Comparison of ENCODE assay signal across 13 cellular contexts in genomic region chr12:47376937-47377336, GRCh38.
DNase-seq lines count a peak whose midpoint lies in the region; ATAC-seq, FAIRE-seq and TF ChIP-seq lines count a peak whose summit lies in the region.
"Had no signal": no experiment of that assay in that cellular context is flagged by ENCODE, and none has a peak within 500 bp of the region (broad histone marks: within the 10 kb centered on the region; RNA-seq: fewer than 3 reads in every experiment).

No MANE protein-coding gene starts in this region.

- H2BK5ac ChIP-seq in IMR-90 (ENCODE audit: low read depth, low read length, poor library complexity, severe bottlenecking): peak overlapping the region; percentile 95

- peak overlapping the region; percentile 7 for H2AK9ac ChIP-seq in IMR-90 (replicated peaks; ENCODE audit: low read depth, low read length, poor library complexity)

- TF ChIP-seq POLR2A in IMR-90 (IDR thresholded peaks at IDR 0.05; ENCODE audit: low read depth, low read length): no peak; the same call in 1 of the 2 replicates
- TF ChIP-seq POLR2A in gastroesophageal sphincter (IDR thresholded peaks at IDR 0.05): no peak
- TF ChIP-seq POLR2A in stomach (IDR thresholded peaks at IDR 0.05): no peak

- peak overlapping the region; percentile 81; the same call in 1 of the 2 replicates for H4K91ac ChIP-seq in IMR-90 (ENCODE audit: insufficient read depth, low read depth, low read length)

- POLR2A ChIA-PET in IMR-90 (lab: Charles Lee; ENCODE audit: unreplicated experiment): interaction anchor here (0.6 kb wide), 1 partner anchor 156 kb away, joined by 20 read pairs; no protein-coding TSS in a partner anchor

- H3K4me1 Mint-ChIP-seq in astrocyte (ENCODE audit: low read depth, unreplicated experiment): peaks cover 6% of the 10 kb centered on the region

- H3K9me3 ChIP-seq in IMR-90 (ENCODE audit: control insufficient read depth, insufficient read depth, low read length): no peaks in the 10 kb centered on the region
- no peaks in the 10 kb centered on the region for H3K9me3 ChIP-seq in astrocyte (ENCODE audit: insufficient read depth, low read depth, low read length)
- no peaks in the 10 kb centered on the region for H3K9me3 ChIP-seq in gastroesophageal sphincter
- H3K9me3 ChIP-seq in stomach: no peaks in the 10 kb centered on the region
- no peaks in the 10 kb centered on the region for H3K9me3 ChIP-seq in left lung
- H3K9me3 ChIP-seq: mucosa of descending colon had no signal

- BruUV-seq in IMR-90 (replicated peaks; lab: Mats Ljungman, UMichigan): no TSS peak

- H3K27ac Mint-ChIP-seq in astrocyte (ENCODE audit: unreplicated experiment): no peak overlapping the region
- H3K27ac Mint-ChIP-seq: progenitor cell of endocrine pancreas; stimulated activated naive CD8-positive, alpha-beta T cell treated with anti-CD3 and anti-CD28 coated beads, Interleukin-15, Interleukin-2, amounts not matched to agents 100 ng/mL and 50 ng/mL, for 24 hours had no signal

- WGBS in IMR-90 (ENCODE audit: extremely low coverage in 2 of 2, insufficient read length in 1 of 2), 2 experiments: 100% methylated on average over 1 of the region's 6 CpGs; no CpG with 5 or more reads in 1 of the 2 experiments
- WGBS in gastroesophageal sphincter (ENCODE audit: low coverage in 1 of 2), 2 donors: 74 to 78% methylated on average over 3 to 6 of the region's 6 CpGs
- 86 to 94% (median 90%) methylated on average over 6 of the region's 6 CpGs for WGBS in stomach, 5 donors

- CTCF ChIA-PET in IMR-90 (lab: Yijun Ruan, JAX): interaction anchor here (0.6 kb wide), 1 partner anchor 25 kb away, joined by 3 read pairs; no protein-coding TSS in a partner anchor

- H3K4me1 ChIP-seq in IMR-90 (ENCODE audit: control insufficient read depth, insufficient read depth, low read length): peaks cover 7% of the 10 kb centered on the region
- peaks cover 13% of the 10 kb centered on the region for H3K4me1 ChIP-seq in astrocyte (ENCODE audit: insufficient read depth, low read length)
- H3K4me1 ChIP-seq in gastroesophageal sphincter: peaks cover 0 to 8% (median 7%) of the 10 kb centered on the region in 3 donors
- peaks cover 0 to 7% (median 0%) of the 10 kb centered on the region in 4 donors for H3K4me1 ChIP-seq in stomach
- peaks cover 0 to 4% of the 10 kb centered on the region in 2 donors for H3K4me1 ChIP-seq in left lung

- no peak for TF ChIP-seq RAD21 in IMR-90 (IDR thresholded peaks at IDR 0.05; ENCODE audit: low read length)

- no peaks in the 10 kb centered on the region for H3K36me3 Mint-ChIP-seq in astrocyte (ENCODE audit: low read depth, unreplicated experiment)

- peak overlapping the region; percentile 89 for H2BK120ac ChIP-seq in IMR-90 (ENCODE audit: low read depth, low read length)

- H4K20me1 ChIP-seq in IMR-90 (ENCODE audit: insufficient read depth, low read length) (no peaks in the 10 kb centered on the region), astrocyte (ENCODE audit: insufficient read depth, low read length) (no peaks in the 10 kb centered on the region)

- H4K5ac ChIP-seq in IMR-90 (ENCODE audit: low read depth, low read length): peak overlapping the region; percentile 97

- ATAC-seq in IMR-90 (ENCODE audit: low read depth) (no peak), gastroesophageal sphincter (no peak), HG03280 (IDR thresholded peaks at IDR 0.05; ENCODE audit: unreplicated experiment) (no peak), left lung (no peak), GM21786 (IDR thresholded peaks at IDR 0.05; ENCODE audit: unreplicated experiment) (no peak)
- ATAC-seq: HCT116 had no signal

- H3K4ac ChIP-seq in IMR-90 (ENCODE audit: low read depth, low read length): peak overlapping the region; percentile 88

- H3K27me3 ChIP-seq in IMR-90 (ENCODE audit: control insufficient read depth, insufficient read depth, low read length): no peaks in the 10 kb centered on the region
- H3K27me3 ChIP-seq in astrocyte (ENCODE audit: insufficient read depth, low read length): no peaks in the 10 kb centered on the region
- no peaks in the 10 kb centered on the region for H3K27me3 ChIP-seq in gastroesophageal sphincter
- H3K27me3 ChIP-seq in stomach: no peaks in the 10 kb centered on the region
- H3K27me3 ChIP-seq in left lung: no peaks in the 10 kb centered on the region

- H3K27ac ChIP-seq in IMR-90 (ENCODE audit: insufficient read depth, low read length) (peak overlapping the region; percentile 82; the same call in 1 of the 2 replicates), astrocyte (ENCODE audit: low read depth, low read length) (peak overlapping the region; percentile 73), gastroesophageal sphincter (peak overlapping the region in 3 of 4 donors; percentile 39 to 80 (median 62)), stomach (peak overlapping the region; percentile 24 to 83 (median 52)), left lung (peak overlapping the region in 1 of 2 donors; percentile 35)

- no peak for TF ChIP-seq CTCF in IMR-90 (conservative IDR thresholded peaks at IDR 0.05; ENCODE audit: low read depth, low read length)
- no peak for TF ChIP-seq CTCF in astrocyte (IDR thresholded peaks at IDR 0.05; ENCODE audit: insufficient read depth, low read depth, low read length)
- TF ChIP-seq CTCF in gastroesophageal sphincter (IDR thresholded peaks at IDR 0.05): no peak
- no peak for TF ChIP-seq CTCF in stomach (IDR thresholded peaks at IDR 0.05)
- TF ChIP-seq CTCF in left lung (IDR thresholded peaks at IDR 0.05): no peak

- H3K36me3 ChIP-seq in IMR-90 (ENCODE audit: control insufficient read depth, insufficient read depth, low read length): no peaks in the 10 kb centered on the region
- no peaks in the 10 kb centered on the region for H3K36me3 ChIP-seq in astrocyte (ENCODE audit: insufficient read depth, low read length)
- no peaks in the 10 kb centered on the region for H3K36me3 ChIP-seq in gastroesophageal sphincter
- H3K36me3 ChIP-seq in stomach: no peaks in the 10 kb centered on the region
- no peaks in the 10 kb centered on the region for H3K36me3 ChIP-seq in left lung

- H3K4me3 ChIP-seq in IMR-90 (ENCODE audit: insufficient read depth, low read depth, low read length): no peak overlapping the region
- no peak overlapping the region for H3K4me3 ChIP-seq in astrocyte (ENCODE audit: insufficient read depth, low read depth, low read length)
- no peak overlapping the region for H3K4me3 ChIP-seq in gastroesophageal sphincter
- no peak overlapping the region for H3K4me3 ChIP-seq in stomach
- no peak overlapping the region for H3K4me3 ChIP-seq in left lung
- H3K4me3 ChIP-seq: mucosa of descending colon had no signal

- no peak overlapping the region for H2AFZ ChIP-seq in IMR-90 (replicated peaks; ENCODE audit: low read length, poor library complexity)
- H2AFZ ChIP-seq in astrocyte (ENCODE audit: low read depth, low read length): peak overlapping the region; percentile 29

- intact Hi-C loops in IMR-90 (cut with micrococcal nuclease): no loop called here
- intact Hi-C loops in stomach (cut with DNase I; ENCODE audit: low total_unique reads): no loop called here
- intact Hi-C loops in left lung (cut with DNase I): no loop called here

- H3K56ac ChIP-seq in IMR-90 (ENCODE audit: extremely low read depth, insufficient read depth, low read length): no peak overlapping the region

- H2BK20ac ChIP-seq in IMR-90 (ENCODE audit: low read depth, low read length): peak overlapping the region; percentile 85

- peak overlapping the region; percentile 58; the same call in 2 of the 3 replicates for H2BK15ac ChIP-seq in IMR-90 (ENCODE audit: low read depth, low read length)

- H3K4me3 Mint-ChIP-seq in astrocyte (ENCODE audit: unreplicated experiment): no peak overlapping the region
- H3K4me3 Mint-ChIP-seq: stimulated activated naive CD8-positive, alpha-beta T cell treated with anti-CD3 and anti-CD28 coated beads, Interleukin-15, Interleukin-2, amounts not matched to agents 100 ng/mL and 50 ng/mL, for 24 hours had no signal

- peak overlapping the region; percentile 16 to 75; a peak in 3 of 4 replicates for H4K8ac ChIP-seq in IMR-90 (ENCODE audit: low read depth in 2 of 2, low read length in 2 of 2)

- H3K27me3 Mint-ChIP-seq in astrocyte (ENCODE audit: low read depth, unreplicated experiment): no peaks in the 10 kb centered on the region
- H3K27me3 Mint-ChIP-seq: progenitor cell of endocrine pancreas; stimulated activated naive CD8-positive, alpha-beta T cell treated with anti-CD3 and anti-CD28 coated beads, Interleukin-15, Interleukin-2, amounts not matched to agents 100 ng/mL and 50 ng/mL, for 24 hours had no signal

- H3K9ac ChIP-seq in IMR-90 (ENCODE audit: low read depth, low read length): no peak overlapping the region
- H3K9ac ChIP-seq in astrocyte (ENCODE audit: low read length): peak overlapping the region; percentile 68

- in situ Hi-C loops in IMR-90 (cut with MboI; ENCODE audit: low sequenced_read_pairs): no loop called here

- peaks cover 1% of the 10 kb centered on the region for H3K9me3 Mint-ChIP-seq in astrocyte (ENCODE audit: unreplicated experiment)

- H3K23ac ChIP-seq in IMR-90 (ENCODE audit: low read depth, low read length): no peak overlapping the region

- peak overlapping the region; percentile 92 for H2AK5ac ChIP-seq in IMR-90 (ENCODE audit: low read depth, low read length)

- dilution Hi-C loops in IMR-90 (cut with HindIII; ENCODE audit: low sequenced_read_pairs, unreplicated experiment): no loop called here

- TF ChIP-seq EP300 in gastroesophageal sphincter (IDR thresholded peaks at IDR 0.05) (no peak), stomach (IDR thresholded peaks at IDR 0.05) (no peak)

- H3K18ac ChIP-seq in IMR-90 (ENCODE audit: low read depth, low read length): peak overlapping the region; percentile 97

- H3K79me2 ChIP-seq in astrocyte (ENCODE audit: insufficient read depth, low read length): no peaks in the 10 kb centered on the region

- FAIRE-seq in astrocyte (lab: Jason Lieb, UNC): no peak

- H3K4me2 ChIP-seq in IMR-90 (ENCODE audit: low read depth, low read length): no peak overlapping the region
- H3K4me2 ChIP-seq in astrocyte (ENCODE audit: low read length): peak overlapping the region; percentile 40

- H3K14ac ChIP-seq in IMR-90 (replicated peaks; ENCODE audit: low read depth, low read length): peak overlapping the region; percentile 71

- H3K9me1 ChIP-seq in IMR-90 (ENCODE audit: insufficient read depth, low read length): peaks cover 3% of the 10 kb centered on the region; the same call in 1 of the 2 replicates

- no peaks in the 10 kb centered on the region for H3K79me1 ChIP-seq in IMR-90 (ENCODE audit: low read depth in 1 of 2, low read length in 2 of 2)

- peak; percentile 20 for DNase-seq in IMR-90
- DNase-seq in astrocyte (ENCODE audit: low read depth): no peak
- no peak for DNase-seq in stomach
- DNase-seq in left lung: no peak
- DNase-seq: activated CD4-positive, alpha-beta T cell treated with anti-CD3 and anti-CD28 coated beads, Interleukin-2, amount 50 U/mL, for 4 hours; activated effector memory CD4-positive, alpha-beta T cell treated with Interleukin-2 at 50 U/mL for 16 hours had no signal

TF ChIP-seq in IMR-90, 13 proteins besides CTCF, POLR2A, EP300 and RAD21 (continues in another document):
- no peak for TF ChIP-seq MXI1 (IDR thresholded peaks at IDR 0.05; ENCODE audit: borderline replicate concordance, low read depth, low read length)
- no peak for TF ChIP-seq RFX5 (IDR thresholded peaks at IDR 0.05; ENCODE audit: low read depth, low read length)
- no peak for TF ChIP-seq NFE2L2 (IDR thresholded peaks at IDR 0.05; ENCODE audit: low read depth, low read length)
- no peak for TF ChIP-seq MAFK (IDR thresholded peaks at IDR 0.05; ENCODE audit: low read depth, low read length)
- no peak for TF ChIP-seq MAZ (IDR thresholded peaks at IDR 0.05; ENCODE audit: borderline replicate concordance, low read depth, low read length)
